Comparison of ENCODE assay signal across 8 cellular contexts in genomic region chr4:87975466-87975865, GRCh38. TPM values are rescaled to one million over a fixed set of nuclear protein-coding genes. Genes with fewer than 3 reads are reported as not detected.
DNase-seq lines count a peak whose midpoint lies in the region; ATAC-seq and TF ChIP-seq lines count a peak whose summit lies in the region.

TSS of gene SPP1 (plus strand) at chr4:87975714. CDS start at chr4:87976896, 1,182 bp downstream.

- ATAC-seq in HG03520 (IDR thresholded peaks at IDR 0.05; ENCODE audit: unreplicated experiment): no peak

- no peaks in the 10 kb centered on the region for H3K79me2 ChIP-seq in KMS-11 (ENCODE audit: insufficient read depth, low read depth)
- no peaks in the 10 kb centered on the region for H3K79me2 ChIP-seq in smooth muscle cell (ENCODE audit: low read depth)

- H3K27me3 ChIP-seq in KMS-11 (ENCODE audit: insufficient read depth, low read depth) (no peaks in the 10 kb centered on the region), smooth muscle cell (ENCODE audit: low read depth) (no peaks in the 10 kb centered on the region)

- H3K27ac ChIP-seq in KMS-11: no peak within 1 kb of the TSS
- H3K27ac ChIP-seq in smooth muscle cell (ENCODE audit: low read depth): no peak within 1 kb of the TSS

- no peaks in the 10 kb centered on the region for H3K9me3 ChIP-seq in smooth muscle cell (replicated peaks; ENCODE audit: low read depth)

- TF ChIP-seq CTCF in GM20000 (IDR thresholded peaks at IDR 0.05; ENCODE audit: extremely low read depth, missing control alignments): no peak
- TF ChIP-seq CTCF in KMS-11 (conservative IDR thresholded peaks at IDR 0.05; ENCODE audit: low read depth, low read length): no peak
- no peak for TF ChIP-seq CTCF in smooth muscle cell (IDR thresholded peaks at IDR 0.05; ENCODE audit: borderline replicate concordance, insufficient read depth, poor library complexity, severe bottlenecking)

- H3K4me1 ChIP-seq in KMS-11 (ENCODE audit: low read depth, poor library complexity, severe bottlenecking) (peaks cover 10% of the 10 kb centered on the region), smooth muscle cell (ENCODE audit: low read depth) (peaks cover 3% of the 10 kb centered on the region)

- H4K20me1 ChIP-seq in KMS-11 (ENCODE audit: insufficient read depth) (no peaks in the 10 kb centered on the region), smooth muscle cell (ENCODE audit: low read depth) (no peaks in the 10 kb centered on the region)

- H3K4me3 ChIP-seq in KMS-11 (IDR thresholded peaks at IDR 0.05; ENCODE audit: insufficient read depth, low read depth, low read length) (no peak within 1 kb of the TSS), smooth muscle cell (no peak within 1 kb of the TSS)

- H3K36me3 ChIP-seq in KMS-11 (ENCODE audit: insufficient read depth): no peaks in the 10 kb centered on the region
- no peaks in the 10 kb centered on the region for H3K36me3 ChIP-seq in smooth muscle cell (ENCODE audit: low read depth)

- H3K9ac ChIP-seq in KMS-11: no peak within 1 kb of the TSS
- H3K9ac ChIP-seq in smooth muscle cell (ENCODE audit: low read depth): no peak within 1 kb of the TSS

- peak; percentile 39 for DNase-seq in EH (ENCODE audit: low read depth)
- DNase-seq in GM20000 (ENCODE audit: low spot score): peak; percentile 9
- DNase-seq in activated CD4-positive, alpha-beta T cell treated with anti-CD3 and anti-CD28 coated beads, Interleukin-2, amount 50 U/mL, for 4 hours: peak; percentile 6 to 9
- peak; percentile 78 to 79 for DNase-seq in hippocampal formation (lab: John Stamatoyannopoulos, UW)
- no peak for DNase-seq in smooth muscle cell (lab: John Stamatoyannopoulos, UW; ENCODE audit: unreplicated experiment)
- no peak for DNase-seq in NCI-H1048 (lab: John Stamatoyannopoulos, UW)

- H3K4me2 ChIP-seq in KMS-11: 0 out of 2 replicates have a peak within 1 kb of the TSS, but pooled peaks have one; percentile 10
- peak within 1 kb of the TSS; percentile 67 for H3K4me2 ChIP-seq in smooth muscle cell

- 11% methylated on average over 8 of the region's 8 CpGs for WGBS in smooth muscle cell (ENCODE audit: low lambda C conversion rate)

- H2AFZ ChIP-seq in KMS-11 (ENCODE audit: low read depth) (0 out of 2 replicates have a peak within 1 kb of the TSS, but pooled peaks have one; percentile 1), smooth muscle cell (ENCODE audit: low read depth) (no peak within 1 kb of the TSS)

- peaks cover 3% of the 10 kb centered on the region for H3F3A ChIP-seq in smooth muscle cell (ENCODE audit: low read depth)

RNA-seq across cellular contexts. Expression of gene SPP1, which starts in this region (rescaled TPM):
- 29.6 and 37.3 TPM in 2 replicates for total RNA-seq in smooth muscle cell
- 16.2 and 102 TPM in 2 replicates for polyA plus RNA-seq in smooth muscle cell

Comparison
In these comparisons a context has a peak if more than half of its experiments do, and no peak if none do; other contexts are left out.
1. DNase-seq: peak in EH (single experiment), GM20000 (single experiment), activated CD4-positive, alpha-beta T cell treated with anti-CD3 and anti-CD28 coated beads, Interleukin-2, amount 50 U/mL, for 4 hours (2 of 2) and hippocampal formation (2 of 2); none in smooth muscle cell (single experiment) and NCI-H1048 (single experiment).